18 cellular contexts compared by ENCODE assay signal in genomic region chr9:76292658-76293057, GRCh38.
"Had no signal": no experiment of that assay in that cellular context is flagged by ENCODE, and none has a peak within 500 bp of the region (broad histone marks: within the 10 kb centered on the region; RNA-seq: fewer than 3 reads in every experiment).

No MANE protein-coding gene starts in this region.

- H3K4me3 ChIP-seq: neural progenitor cell, ovary, tibial nerve had no signal

- DNase-seq: activated CD4-positive, alpha-beta T cell treated with anti-CD3 and anti-CD28 coated beads for 1 hour; activated CD4-positive, alpha-beta T cell treated with anti-CD3 and anti-CD28 coated beads, Interleukin-2, amount 50 U/mL, for 48 hours; activated naive CD4-positive, alpha-beta T cell treated with Interleukin-2 at 50 U/mL for 16 hours; anterior cingulate cortex; brain microvascular endothelial cell; cerebellar nuclear complex; effector CD8-positive, alpha-beta T cell; foreskin melanocyte; midbrain; naive B cell; ovary; stimulated activated CD4-positive, alpha-beta T cell treated with anti-CD3 and anti-CD28 coated beads, Interleukin-2, amount 100 ng/mL, for 48 hours; T-helper 1 cell had no signal

- H3K9ac ChIP-seq: neural progenitor cell had no signal

- H3K27me3 ChIP-seq: brain microvascular endothelial cell, neural progenitor cell, ovary, tibial nerve had no signal

- ATAC-seq: activated T-helper 17 cell treated with anti-CD3 and anti-CD28 coated beads, Interleukin-2, amount 50 U/mL, for 72 hours; stimulated activated memory B cell treated with anti-CD40 and anti-IgM and Interleukin-4, amounts not matched to agents 10 μg/mL and 1 μg/mL and 100 μg/mL, for 72 hours had no signal

- H3K36me3 ChIP-seq: brain microvascular endothelial cell, neural progenitor cell, ovary, tibial nerve had no signal

- H3K9me3 ChIP-seq: ovary, tibial nerve had no signal

- H3K27ac ChIP-seq: brain microvascular endothelial cell, neural progenitor cell, ovary, tibial nerve, VCaP had no signal
